ENCODE assay signal across 1 cellular context in the genomic region with DNA sequence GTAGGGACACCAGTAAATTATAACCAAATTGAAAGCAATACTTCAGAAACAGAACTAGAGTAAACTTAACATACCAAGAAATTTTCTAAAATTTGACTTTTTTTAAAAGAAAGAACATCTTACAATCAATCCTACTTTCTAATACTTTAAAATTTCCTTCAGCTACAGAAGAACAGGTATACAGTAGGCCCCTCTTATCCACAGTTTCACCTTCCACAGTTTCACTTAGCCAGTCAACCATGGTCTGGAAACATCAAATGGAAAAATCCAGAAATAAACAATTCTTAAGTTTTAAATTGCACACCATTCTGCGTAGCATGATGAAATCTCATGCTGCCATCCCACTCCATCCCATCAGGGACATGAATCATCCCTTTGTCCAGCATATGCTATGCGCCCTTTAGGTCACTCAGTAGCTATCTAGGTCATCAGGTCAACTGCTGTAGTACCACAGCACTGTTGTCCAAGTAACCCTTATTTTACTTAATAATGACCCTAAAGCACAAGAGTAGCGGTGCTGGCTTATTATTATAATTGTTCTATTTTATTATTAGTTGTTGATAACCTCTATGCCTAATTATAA.
TF ChIP-seq lines count a peak whose summit lies in the region.

No MANE protein-coding gene starts in this region.

TF ChIP-seq in HepG2, 621 proteins besides CTCF, POLR2A, EP300 and RAD21 (continued from another document and continues in another):
- no peak for TF ChIP-seq HBP1 (CRISPR knock-in tag; IDR thresholded peaks at IDR 0.05; ENCODE audit: low read depth)
- TF ChIP-seq NFIB (CRISPR knock-in tag; IDR thresholded peaks at IDR 0.05; ENCODE audit: borderline replicate concordance): no peak
- TF ChIP-seq, protein P1, sequence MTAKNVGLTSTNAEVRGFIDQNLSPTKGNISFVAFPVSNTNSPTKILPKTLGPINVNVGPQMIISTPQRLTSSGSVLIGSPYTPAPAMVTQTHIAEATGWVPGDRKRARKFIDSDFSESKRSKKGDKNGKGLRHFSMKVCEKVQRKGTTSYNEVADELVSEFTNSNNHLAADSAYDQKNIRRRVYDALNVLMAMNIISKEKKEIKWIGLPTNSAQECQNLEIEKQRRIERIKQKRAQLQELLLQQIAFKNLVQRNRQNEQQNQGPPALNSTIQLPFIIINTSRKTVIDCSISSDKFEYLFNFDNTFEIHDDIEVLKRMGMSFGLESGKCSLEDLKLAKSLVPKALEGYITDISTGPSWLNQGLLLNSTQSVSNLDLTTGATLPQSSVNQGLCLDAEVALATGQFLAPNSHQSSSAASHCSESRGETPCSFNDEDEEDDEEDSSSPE (CRISPR knock-in tag; IDR thresholded peaks at IDR 0.05): no peak
- no peak for TF ChIP-seq GABPB1 (CRISPR knock-in tag; IDR thresholded peaks at IDR 0.05)
- no peak for TF ChIP-seq ZNF430 (CRISPR knock-in tag; IDR thresholded peaks at IDR 0.05)
- TF ChIP-seq ZNF382 (CRISPR knock-in tag; IDR thresholded peaks at IDR 0.05; ENCODE audit: borderline replicate concordance): no peak
- no peak for TF ChIP-seq ZNF607 (CRISPR knock-in tag; IDR thresholded peaks at IDR 0.05; ENCODE audit: borderline replicate concordance)
- no peak for TF ChIP-seq ZNF691 (CRISPR knock-in tag; IDR thresholded peaks at IDR 0.05; ENCODE audit: borderline replicate concordance, low read depth)
- no peak for TF ChIP-seq ZMYM3 (CRISPR knock-in tag; IDR thresholded peaks at IDR 0.05)
- TF ChIP-seq NCOA1 (CRISPR knock-in tag; IDR thresholded peaks at IDR 0.05): no peak
- TF ChIP-seq, protein P2, sequence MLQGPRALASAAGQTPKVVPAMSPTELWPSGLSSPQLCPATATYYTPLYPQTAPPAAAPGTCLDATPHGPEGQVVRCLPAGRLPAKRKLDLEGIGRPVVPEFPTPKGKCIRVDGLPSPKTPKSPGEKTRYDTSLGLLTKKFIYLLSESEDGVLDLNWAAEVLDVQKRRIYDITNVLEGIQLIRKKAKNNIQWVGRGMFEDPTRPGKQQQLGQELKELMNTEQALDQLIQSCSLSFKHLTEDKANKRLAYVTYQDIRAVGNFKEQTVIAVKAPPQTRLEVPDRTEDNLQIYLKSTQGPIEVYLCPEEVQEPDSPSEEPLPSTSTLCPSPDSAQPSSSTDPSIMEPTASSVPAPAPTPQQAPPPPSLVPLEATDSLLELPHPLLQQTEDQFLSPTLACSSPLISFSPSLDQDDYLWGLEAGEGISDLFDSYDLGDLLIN (CRISPR knock-in tag; IDR thresholded peaks at IDR 0.05; ENCODE audit: borderline replicate concordance): no peak
- TF ChIP-seq, protein P3, sequence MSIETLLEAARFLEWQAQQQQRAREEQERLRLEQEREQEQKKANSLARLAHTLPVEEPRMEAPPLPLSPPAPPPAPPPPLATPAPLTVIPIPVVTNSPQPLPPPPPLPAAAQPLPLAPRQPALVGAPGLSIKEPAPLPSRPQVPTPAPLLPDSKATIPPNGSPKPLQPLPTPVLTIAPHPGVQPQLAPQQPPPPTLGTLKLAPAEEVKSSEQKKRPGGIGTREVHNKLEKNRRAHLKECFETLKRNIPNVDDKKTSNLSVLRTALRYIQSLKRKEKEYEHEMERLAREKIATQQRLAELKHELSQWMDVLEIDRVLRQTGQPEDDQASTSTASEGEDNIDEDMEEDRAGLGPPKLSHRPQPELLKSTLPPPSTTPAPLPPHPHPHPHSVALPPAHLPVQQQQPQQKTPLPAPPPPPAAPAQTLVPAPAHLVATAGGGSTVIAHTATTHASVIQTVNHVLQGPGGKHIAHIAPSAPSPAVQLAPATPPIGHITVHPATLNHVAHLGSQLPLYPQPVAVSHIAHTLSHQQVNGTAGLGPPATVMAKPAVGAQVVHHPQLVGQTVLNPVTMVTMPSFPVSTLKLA (IDR thresholded peaks at IDR 0.05): no peak
- peak; percentile 72; the same call in 1 of the 2 replicates for TF ChIP-seq FOXO1 (CRISPR knock-in tag; IDR thresholded peaks at IDR 0.05)
- no peak for TF ChIP-seq HINFP (CRISPR knock-in tag; IDR thresholded peaks at IDR 0.05; ENCODE audit: low read depth)
- peak; percentile 81 for TF ChIP-seq FOXA3 (CRISPR knock-in tag; IDR thresholded peaks at IDR 0.05)
- TF ChIP-seq ZNF121 (CRISPR knock-in tag; IDR thresholded peaks at IDR 0.05): no peak
- TF ChIP-seq, protein P4, sequence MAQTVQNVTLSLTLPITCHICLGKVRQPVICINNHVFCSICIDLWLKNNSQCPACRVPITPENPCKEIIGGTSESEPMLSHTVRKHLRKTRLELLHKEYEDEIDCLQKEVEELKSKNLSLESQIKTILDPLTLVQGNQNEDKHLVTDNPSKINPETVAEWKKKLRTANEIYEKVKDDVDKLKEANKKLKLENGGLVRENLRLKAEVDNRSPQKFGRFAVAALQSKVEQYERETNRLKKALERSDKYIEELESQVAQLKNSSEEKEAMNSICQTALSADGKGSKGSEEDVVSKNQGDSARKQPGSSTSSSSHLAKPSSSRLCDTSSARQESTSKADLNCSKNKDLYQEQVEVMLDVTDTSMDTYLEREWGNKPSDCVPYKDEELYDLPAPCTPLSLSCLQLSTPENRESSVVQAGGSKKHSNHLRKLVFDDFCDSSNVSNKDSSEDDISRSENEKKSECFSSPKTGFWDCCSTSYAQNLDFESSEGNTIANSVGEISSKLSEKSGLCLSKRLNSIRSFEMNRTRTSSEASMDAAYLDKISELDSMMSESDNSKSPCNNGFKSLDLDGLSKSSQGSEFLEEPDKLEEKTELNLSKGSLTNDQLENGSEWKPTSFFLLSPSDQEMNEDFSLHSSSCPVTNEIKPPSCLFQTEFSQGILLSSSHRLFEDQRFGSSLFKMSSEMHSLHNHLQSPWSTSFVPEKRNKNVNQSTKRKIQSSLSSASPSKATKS (CRISPR knock-in tag; IDR thresholded peaks at IDR 0.05): no peak
- no peak for TF ChIP-seq NAIF1 (CRISPR knock-in tag; IDR thresholded peaks at IDR 0.05; ENCODE audit: borderline replicate concordance)
- TF ChIP-seq ARNT (IDR thresholded peaks at IDR 0.05): no peak
- TF ChIP-seq KMT2A (CRISPR knock-in tag; IDR thresholded peaks at IDR 0.05): no peak
- TF ChIP-seq ZNF136 (CRISPR knock-in tag; IDR thresholded peaks at IDR 0.05; ENCODE audit: low read depth): no peak
- no peak for TF ChIP-seq ZBTB42 (CRISPR knock-in tag; IDR thresholded peaks at IDR 0.05)
- no peak for TF ChIP-seq TFDP1 (CRISPR knock-in tag; IDR thresholded peaks at IDR 0.05; ENCODE audit: borderline replicate concordance)
- TF ChIP-seq, protein P5, sequence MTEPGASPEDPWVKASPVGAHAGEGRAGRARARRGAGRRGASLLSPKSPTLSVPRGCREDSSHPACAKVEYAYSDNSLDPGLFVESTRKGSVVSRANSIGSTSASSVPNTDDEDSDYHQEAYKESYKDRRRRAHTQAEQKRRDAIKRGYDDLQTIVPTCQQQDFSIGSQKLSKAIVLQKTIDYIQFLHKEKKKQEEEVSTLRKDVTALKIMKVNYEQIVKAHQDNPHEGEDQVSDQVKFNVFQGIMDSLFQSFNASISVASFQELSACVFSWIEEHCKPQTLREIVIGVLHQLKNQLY (CRISPR knock-in tag; IDR thresholded peaks at IDR 0.05): peak; percentile 37; the same call in 1 of the 2 replicates
- TF ChIP-seq SMAD9 (CRISPR knock-in tag; IDR thresholded peaks at IDR 0.05): no peak
- TF ChIP-seq ZNF383 (CRISPR knock-in tag; IDR thresholded peaks at IDR 0.05; ENCODE audit: borderline replicate concordance): no peak
- no peak for TF ChIP-seq ZNF354B (CRISPR knock-in tag; IDR thresholded peaks at IDR 0.05)
- TF ChIP-seq FOSL2 (CRISPR knock-in tag; IDR thresholded peaks at IDR 0.05): peak; percentile 98
- no peak for TF ChIP-seq HMGA1 (CRISPR knock-in tag; conservative IDR thresholded peaks at IDR 0.05)
- TF ChIP-seq HHEX (CRISPR knock-in tag; IDR thresholded peaks at IDR 0.05): peak; percentile 59; the same call in 1 of the 2 replicates
- TF ChIP-seq KDM3A (CRISPR knock-in tag; IDR thresholded peaks at IDR 0.05; ENCODE audit: low read depth): no peak
- no peak for TF ChIP-seq TCF12 (IDR thresholded peaks at IDR 0.05)
- no peak for TF ChIP-seq TCF12 (CRISPR knock-in tag; IDR thresholded peaks at IDR 0.05)
- TF ChIP-seq, protein P6, sequence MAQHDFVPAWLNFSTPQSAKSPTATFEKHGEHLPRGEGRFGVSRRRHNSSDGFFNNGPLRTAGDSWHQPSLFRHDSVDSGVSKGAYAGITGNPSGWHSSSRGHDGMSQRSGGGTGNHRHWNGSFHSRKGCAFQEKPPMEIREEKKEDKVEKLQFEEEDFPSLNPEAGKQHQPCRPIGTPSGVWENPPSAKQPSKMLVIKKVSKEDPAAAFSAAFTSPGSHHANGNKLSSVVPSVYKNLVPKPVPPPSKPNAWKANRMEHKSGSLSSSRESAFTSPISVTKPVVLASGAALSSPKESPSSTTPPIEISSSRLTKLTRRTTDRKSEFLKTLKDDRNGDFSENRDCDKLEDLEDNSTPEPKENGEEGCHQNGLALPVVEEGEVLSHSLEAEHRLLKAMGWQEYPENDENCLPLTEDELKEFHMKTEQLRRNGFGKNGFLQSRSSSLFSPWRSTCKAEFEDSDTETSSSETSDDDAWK (CRISPR knock-in tag; IDR thresholded peaks at IDR 0.05): no peak
- TF ChIP-seq, protein P7, sequence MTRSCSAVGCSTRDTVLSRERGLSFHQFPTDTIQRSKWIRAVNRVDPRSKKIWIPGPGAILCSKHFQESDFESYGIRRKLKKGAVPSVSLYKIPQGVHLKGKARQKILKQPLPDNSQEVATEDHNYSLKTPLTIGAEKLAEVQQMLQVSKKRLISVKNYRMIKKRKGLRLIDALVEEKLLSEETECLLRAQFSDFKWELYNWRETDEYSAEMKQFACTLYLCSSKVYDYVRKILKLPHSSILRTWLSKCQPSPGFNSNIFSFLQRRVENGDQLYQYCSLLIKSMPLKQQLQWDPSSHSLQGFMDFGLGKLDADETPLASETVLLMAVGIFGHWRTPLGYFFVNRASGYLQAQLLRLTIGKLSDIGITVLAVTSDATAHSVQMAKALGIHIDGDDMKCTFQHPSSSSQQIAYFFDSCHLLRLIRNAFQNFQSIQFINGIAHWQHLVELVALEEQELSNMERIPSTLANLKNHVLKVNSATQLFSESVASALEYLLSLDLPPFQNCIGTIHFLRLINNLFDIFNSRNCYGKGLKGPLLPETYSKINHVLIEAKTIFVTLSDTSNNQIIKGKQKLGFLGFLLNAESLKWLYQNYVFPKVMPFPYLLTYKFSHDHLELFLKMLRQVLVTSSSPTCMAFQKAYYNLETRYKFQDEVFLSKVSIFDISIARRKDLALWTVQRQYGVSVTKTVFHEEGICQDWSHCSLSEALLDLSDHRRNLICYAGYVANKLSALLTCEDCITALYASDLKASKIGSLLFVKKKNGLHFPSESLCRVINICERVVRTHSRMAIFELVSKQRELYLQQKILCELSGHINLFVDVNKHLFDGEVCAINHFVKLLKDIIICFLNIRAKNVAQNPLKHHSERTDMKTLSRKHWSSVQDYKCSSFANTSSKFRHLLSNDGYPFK (CRISPR knock-in tag; IDR thresholded peaks at IDR 0.05; ENCODE audit: borderline replicate concordance): no peak
- TF ChIP-seq MYC (CRISPR knock-in tag; IDR thresholded peaks at IDR 0.05; ENCODE audit: borderline replicate concordance): no peak
- no peak for TF ChIP-seq RFXANK (CRISPR knock-in tag; IDR thresholded peaks at IDR 0.05)
- no peak for TF ChIP-seq SPEN (CRISPR knock-in tag; IDR thresholded peaks at IDR 0.05; ENCODE audit: low read depth)
- no peak for TF ChIP-seq NPAS2 (CRISPR knock-in tag; IDR thresholded peaks at IDR 0.05; ENCODE audit: borderline replicate concordance)
- TF ChIP-seq THYN1 (CRISPR knock-in tag; IDR thresholded peaks at IDR 0.05; ENCODE audit: borderline replicate concordance, low read depth): no peak
- TF ChIP-seq ZNF562 (CRISPR knock-in tag; IDR thresholded peaks at IDR 0.05; ENCODE audit: borderline replicate concordance): no peak
- no peak for TF ChIP-seq ZNF841 (CRISPR knock-in tag; IDR thresholded peaks at IDR 0.05; ENCODE audit: borderline replicate concordance)
- no peak for TF ChIP-seq ZFP37 (CRISPR knock-in tag; IDR thresholded peaks at IDR 0.05; ENCODE audit: borderline replicate concordance)
- TF ChIP-seq, protein P8, sequence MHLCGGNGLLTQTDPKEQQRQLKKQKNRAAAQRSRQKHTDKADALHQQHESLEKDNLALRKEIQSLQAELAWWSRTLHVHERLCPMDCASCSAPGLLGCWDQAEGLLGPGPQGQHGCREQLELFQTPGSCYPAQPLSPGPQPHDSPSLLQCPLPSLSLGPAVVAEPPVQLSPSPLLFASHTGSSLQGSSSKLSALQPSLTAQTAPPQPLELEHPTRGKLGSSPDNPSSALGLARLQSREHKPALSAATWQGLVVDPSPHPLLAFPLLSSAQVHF (CRISPR knock-in tag; IDR thresholded peaks at IDR 0.05): no peak
- TF ChIP-seq SKI (IDR thresholded peaks at IDR 0.05; ENCODE audit: partially characterized antibody): no peak
- no peak for TF ChIP-seq ZNF790 (CRISPR knock-in tag; IDR thresholded peaks at IDR 0.05; ENCODE audit: borderline replicate concordance)
- no peak for TF ChIP-seq ZFX (CRISPR knock-in tag; IDR thresholded peaks at IDR 0.05; ENCODE audit: low read depth)
